Comparison of ENCODE assay signal across 1 cellular context in the genomic region with DNA sequence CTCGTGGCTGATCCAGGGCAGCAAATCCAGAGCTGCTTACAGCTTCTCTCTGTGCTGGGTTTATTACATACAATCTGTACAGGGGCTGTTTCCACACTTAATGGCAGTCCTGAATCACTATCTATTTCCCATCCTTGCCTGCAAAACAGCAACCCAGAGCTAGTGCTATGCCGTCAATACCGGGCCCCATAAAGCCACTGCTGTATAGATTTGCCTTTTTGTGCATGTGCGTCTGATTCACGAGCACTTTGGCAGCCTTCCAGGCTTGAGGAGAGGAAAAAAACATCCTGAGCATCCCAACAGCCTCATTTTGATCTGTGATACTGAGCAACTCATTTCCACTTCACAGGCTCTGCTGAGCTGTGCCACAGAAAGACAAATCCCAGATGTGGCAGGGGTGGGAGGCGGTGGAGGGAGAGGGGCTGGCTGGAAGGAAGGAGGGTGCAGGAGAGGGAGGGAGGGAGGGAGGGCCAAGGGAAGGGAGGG.
TF ChIP-seq lines count a peak whose summit lies in the region.

No MANE protein-coding gene starts in this region.

TF ChIP-seq in WTC11, 78 proteins besides CTCF, POLR2A, EP300 and RAD21 (continued from another document):
- no peak for TF ChIP-seq ATF2 (CRISPR knock-in tag; IDR thresholded peaks at IDR 0.05; ENCODE audit: borderline replicate concordance, low read depth)
- no peak for TF ChIP-seq TEAD4 (CRISPR knock-in tag; IDR thresholded peaks at IDR 0.05)
- TF ChIP-seq, protein P1, sequence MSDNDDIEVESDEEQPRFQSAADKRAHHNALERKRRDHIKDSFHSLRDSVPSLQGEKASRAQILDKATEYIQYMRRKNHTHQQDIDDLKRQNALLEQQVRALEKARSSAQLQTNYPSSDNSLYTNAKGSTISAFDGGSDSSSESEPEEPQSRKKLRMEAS (CRISPR knock-in tag; IDR thresholded peaks at IDR 0.05): no peak
- no peak for TF ChIP-seq HMGXB4 (CRISPR knock-in tag; IDR thresholded peaks at IDR 0.05)
- TF ChIP-seq ZNF396 (CRISPR knock-in tag; IDR thresholded peaks at IDR 0.05; ENCODE audit: borderline replicate concordance): no peak
- no peak for TF ChIP-seq FOXJ3 (CRISPR knock-in tag; IDR thresholded peaks at IDR 0.05; ENCODE audit: borderline replicate concordance)
- TF ChIP-seq, protein P2, sequence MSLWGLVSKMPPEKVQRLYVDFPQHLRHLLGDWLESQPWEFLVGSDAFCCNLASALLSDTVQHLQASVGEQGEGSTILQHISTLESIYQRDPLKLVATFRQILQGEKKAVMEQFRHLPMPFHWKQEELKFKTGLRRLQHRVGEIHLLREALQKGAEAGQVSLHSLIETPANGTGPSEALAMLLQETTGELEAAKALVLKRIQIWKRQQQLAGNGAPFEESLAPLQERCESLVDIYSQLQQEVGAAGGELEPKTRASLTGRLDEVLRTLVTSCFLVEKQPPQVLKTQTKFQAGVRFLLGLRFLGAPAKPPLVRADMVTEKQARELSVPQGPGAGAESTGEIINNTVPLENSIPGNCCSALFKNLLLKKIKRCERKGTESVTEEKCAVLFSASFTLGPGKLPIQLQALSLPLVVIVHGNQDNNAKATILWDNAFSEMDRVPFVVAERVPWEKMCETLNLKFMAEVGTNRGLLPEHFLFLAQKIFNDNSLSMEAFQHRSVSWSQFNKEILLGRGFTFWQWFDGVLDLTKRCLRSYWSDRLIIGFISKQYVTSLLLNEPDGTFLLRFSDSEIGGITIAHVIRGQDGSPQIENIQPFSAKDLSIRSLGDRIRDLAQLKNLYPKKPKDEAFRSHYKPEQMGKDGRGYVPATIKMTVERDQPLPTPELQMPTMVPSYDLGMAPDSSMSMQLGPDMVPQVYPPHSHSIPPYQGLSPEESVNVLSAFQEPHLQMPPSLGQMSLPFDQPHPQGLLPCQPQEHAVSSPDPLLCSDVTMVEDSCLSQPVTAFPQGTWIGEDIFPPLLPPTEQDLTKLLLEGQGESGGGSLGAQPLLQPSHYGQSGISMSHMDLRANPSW (CRISPR knock-in tag; conservative IDR thresholded peaks at IDR 0.05; ENCODE audit: low read depth): no peak
